Comparison of ENCODE assay signal across 25 cellular contexts in genomic region chr1:177739780-177740179, GRCh38.
"Had no signal": no experiment of that assay in that cellular context is flagged by ENCODE, and none has a peak within 500 bp of the region (broad histone marks: within the 10 kb centered on the region; RNA-seq: fewer than 3 reads in every experiment).

No MANE protein-coding gene starts in this region.

- ATAC-seq: effector memory CD8-positive, alpha-beta T cell; esophagus mucosa; foreskin keratinocyte; gastrocnemius medialis; gastroesophageal sphincter; heart left ventricle; heart right ventricle had no signal

- H3K9me3 ChIP-seq: colonic mucosa, esophagus muscularis mucosa, esophagus squamous epithelium, gastrocnemius medialis, gastroesophageal sphincter, heart left ventricle, heart right ventricle had no signal

- H3K4me3 ChIP-seq: colonic mucosa, coronary artery, dorsolateral prefrontal cortex, esophagus muscularis mucosa, esophagus squamous epithelium, gastrocnemius medialis, gastroesophageal sphincter, heart left ventricle, heart right ventricle, hepatocyte had no signal

- DNase-seq: colonic mucosa; cortex of kidney; dermis blood vessel endothelial cell; dorsolateral prefrontal cortex; effector CD4-positive, alpha-beta T cell; effector CD8-positive, alpha-beta T cell; effector memory CD4-positive, alpha-beta T cell; effector memory CD8-positive, alpha-beta T cell; endodermal cell; erythroblast; esophagus squamous epithelium; foreskin fibroblast; foreskin keratinocyte; foreskin melanocyte; gastrocnemius medialis; glutamatergic neuron; head of caudate nucleus; heart left ventricle; heart right ventricle had no signal

- H3K4me2 ChIP-seq: hepatocyte had no signal

- H2AFZ ChIP-seq: hepatocyte had no signal

- H3K27ac ChIP-seq: colonic mucosa, coronary artery, dorsolateral prefrontal cortex, epithelial cell of prostate, esophagus muscularis mucosa, esophagus squamous epithelium, foreskin keratinocyte, gastrocnemius medialis, gastroesophageal sphincter, heart left ventricle, heart right ventricle, hepatocyte had no signal

- H3K27me3 ChIP-seq: colonic mucosa, dorsolateral prefrontal cortex, esophagus muscularis mucosa, esophagus squamous epithelium, gastroesophageal sphincter, hepatocyte had no signal

- H3K36me3 ChIP-seq: colonic mucosa, esophagus muscularis mucosa, esophagus squamous epithelium, gastrocnemius medialis, gastroesophageal sphincter, heart left ventricle, heart right ventricle had no signal

- H3K79me2 ChIP-seq: hepatocyte had no signal

- H3K4me1 ChIP-seq: colonic mucosa, esophagus muscularis mucosa, esophagus squamous epithelium, foreskin keratinocyte, gastrocnemius medialis, gastroesophageal sphincter, heart left ventricle, heart right ventricle had no signal
